In genomic region chr12:53932915-53933314, GRCh38 we compare ENCODE assay signal across 30 cellular contexts. TPM values are rescaled to one million over a fixed set of nuclear protein-coding genes. Genes with fewer than 3 reads are reported as not detected.
"Had no signal": no experiment of that assay in that cellular context is flagged by ENCODE, and none has a peak within 500 bp of the region (broad histone marks: within the 10 kb centered on the region; RNA-seq: fewer than 3 reads in every experiment).

No MANE protein-coding gene starts in this region.

- H3K4me3 Mint-ChIP-seq: natural killer cell; nephron; neural progenitor cell; stimulated activated effector memory CD8-positive, alpha-beta T cell treated with anti-CD3 and anti-CD28 coated beads, Interleukin-12 subunit alpha, Interleukin-12 subunit beta, amount 100 ng/mL, for 72 hours; stimulated activated naive B cell treated with anti-CD40 and anti-IgM and Interleukin-4, amounts not matched to agents 10 μg/mL and 1 μg/mL and 100 μg/mL, for 72 hours; stimulated activated naive CD8-positive, alpha-beta T cell treated with anti-CD3 and anti-CD28 coated beads, Interleukin-15, Interleukin-2, amounts not matched to agents 100 ng/mL and 50 ng/mL, for 24 hours had no signal

- H3K4me3 ChIP-seq: neural progenitor cell, pancreas, prostate gland, right lobe of liver, sigmoid colon, stomach, thoracic aorta, thyroid gland, tibial nerve, upper lobe of left lung, vagina had no signal

- ATAC-seq: natural killer cell; pancreas; right cardiac atrium; right lobe of liver; stimulated activated effector memory CD8-positive, alpha-beta T cell treated with anti-CD3 and anti-CD28 coated beads, Interleukin-12 subunit alpha, Interleukin-12 subunit beta, amount 100 ng/mL, for 72 hours; stimulated activated naive B cell treated with anti-CD40 and anti-IgM and Interleukin-4, amounts not matched to agents 10 μg/mL and 1 μg/mL and 100 μg/mL, for 72 hours had no signal

- H3K4me1 ChIP-seq: neural progenitor cell, pancreas, prostate gland, right lobe of liver, vagina had no signal

- H3K9ac ChIP-seq: neural progenitor cell had no signal

- DNase-seq: natural killer cell; occipital lobe; pancreas; right cardiac atrium; right lobe of liver; sigmoid colon; small intestine; stimulated activated CD4-positive, alpha-beta T cell treated with anti-CD3 and anti-CD28 coated beads, Interleukin-15, amount 100 ng/mL, for 24 hours; stimulated activated CD4-positive, alpha-beta T cell treated with anti-CD3 and anti-CD28 coated beads, Interleukin-2, amount 100 ng/mL, for 24 hours; stimulated activated CD4-positive, alpha-beta T cell treated with anti-CD3 and anti-CD28 coated beads, Interleukin-2, amount 100 ng/mL, for 48 hours; stimulated activated CD4-positive, alpha-beta T cell treated with anti-CD3 and anti-CD28 coated beads, Interleukin-4, amount 100 ng/mL, for 24 hours; stimulated activated naive B cell treated with anti-CD40 and anti-IgM and Interleukin-4, amounts not matched to agents 10 μg/mL and 1 μg/mL and 100 μg/mL, for 72 hours; stimulated activated naive CD4-positive, alpha-beta T cell treated with Interleukin-2 at 50 U/mL for 16 hours; stomach; thyroid gland; trophoblast cell; upper lobe of left lung had no signal

- H3K36me3 Mint-ChIP-seq: natural killer cell; neural progenitor cell; stimulated activated effector memory CD8-positive, alpha-beta T cell treated with anti-CD3 and anti-CD28 coated beads, Interleukin-12 subunit alpha, Interleukin-12 subunit beta, amount 100 ng/mL, for 72 hours had no signal

- H3K4me1 Mint-ChIP-seq: neural progenitor cell had no signal

- H3K9me3 ChIP-seq: pancreas, prostate gland, right lobe of liver, sigmoid colon, thoracic aorta, thyroid gland, tibial nerve, upper lobe of left lung, vagina had no signal

- H3K36me3 ChIP-seq: neural progenitor cell, pancreas, prostate gland, right lobe of liver, sigmoid colon, stomach, thoracic aorta, thyroid gland, tibial nerve, upper lobe of left lung, vagina had no signal

- H3K9me3 Mint-ChIP-seq: natural killer cell; stimulated activated effector memory CD8-positive, alpha-beta T cell treated with anti-CD3 and anti-CD28 coated beads, Interleukin-12 subunit alpha, Interleukin-12 subunit beta, amount 100 ng/mL, for 72 hours; stimulated activated naive B cell treated with anti-CD40 and anti-IgM and Interleukin-4, amounts not matched to agents 10 μg/mL and 1 μg/mL and 100 μg/mL, for 72 hours had no signal

- H3K27ac Mint-ChIP-seq: natural killer cell; nephron; neural progenitor cell; stimulated activated effector memory CD8-positive, alpha-beta T cell treated with anti-CD3 and anti-CD28 coated beads, Interleukin-12 subunit alpha, Interleukin-12 subunit beta, amount 100 ng/mL, for 72 hours; stimulated activated naive B cell treated with anti-CD40 and anti-IgM and Interleukin-4, amounts not matched to agents 10 μg/mL and 1 μg/mL and 100 μg/mL, for 72 hours; stimulated activated naive CD8-positive, alpha-beta T cell treated with anti-CD3 and anti-CD28 coated beads, Interleukin-15, Interleukin-2, amounts not matched to agents 100 ng/mL and 50 ng/mL, for 24 hours had no signal

RNA-seq across cellular contexts. Expression of gene HOXC13, which starts 5.7 kb away (rescaled TPM):
- total RNA-seq: natural killer cell, occipital lobe, osteoblast, pulmonary artery endothelial cell, right cardiac atrium, right lobe of liver, sigmoid colon, skeletal muscle tissue, stomach, temporal lobe, thoracic aorta, thyroid gland, tibial nerve, upper lobe of left lung, vagina had no signal

RNA-seq across cellular contexts. Expression of gene HOXC12, which starts 21.8 kb away (rescaled TPM):
- total RNA-seq: natural killer cell, occipital lobe, pancreas, prostate gland, pulmonary artery endothelial cell, right cardiac atrium, right lobe of liver, sigmoid colon, skeletal muscle tissue, stomach, temporal lobe, thoracic aorta, thyroid gland, upper lobe of left lung, ureter, vagina had no signal

RNA-seq across cellular contexts. Expression of gene HOXC11, which starts 40.0 kb away (rescaled TPM):
- total RNA-seq: natural killer cell, occipital lobe, pancreas, prostate gland, pulmonary artery endothelial cell, right cardiac atrium, right lobe of liver, sigmoid colon, stomach, temporal lobe, thoracic aorta, thyroid gland, upper lobe of left lung, vagina had no signal

RNA-seq across cellular contexts. Expression of gene HOTAIR, which starts 41.8 kb away (rescaled TPM):
- total RNA-seq: natural killer cell, occipital lobe, pancreas, pulmonary artery endothelial cell, right cardiac atrium, right lobe of liver, sigmoid colon, stomach, temporal lobe, thoracic aorta, thyroid gland, upper lobe of left lung, vagina had no signal

RNA-seq across cellular contexts. Expression of gene HOXC10, which starts 52.0 kb away (rescaled TPM):
- total RNA-seq: natural killer cell, occipital lobe, pulmonary artery endothelial cell, right cardiac atrium, right lobe of liver, sigmoid colon, stomach, temporal lobe, thoracic aorta, thyroid gland, upper lobe of left lung, vagina had no signal
